Comparison of ENCODE assay signal across 20 cellular contexts in the genomic region with DNA sequence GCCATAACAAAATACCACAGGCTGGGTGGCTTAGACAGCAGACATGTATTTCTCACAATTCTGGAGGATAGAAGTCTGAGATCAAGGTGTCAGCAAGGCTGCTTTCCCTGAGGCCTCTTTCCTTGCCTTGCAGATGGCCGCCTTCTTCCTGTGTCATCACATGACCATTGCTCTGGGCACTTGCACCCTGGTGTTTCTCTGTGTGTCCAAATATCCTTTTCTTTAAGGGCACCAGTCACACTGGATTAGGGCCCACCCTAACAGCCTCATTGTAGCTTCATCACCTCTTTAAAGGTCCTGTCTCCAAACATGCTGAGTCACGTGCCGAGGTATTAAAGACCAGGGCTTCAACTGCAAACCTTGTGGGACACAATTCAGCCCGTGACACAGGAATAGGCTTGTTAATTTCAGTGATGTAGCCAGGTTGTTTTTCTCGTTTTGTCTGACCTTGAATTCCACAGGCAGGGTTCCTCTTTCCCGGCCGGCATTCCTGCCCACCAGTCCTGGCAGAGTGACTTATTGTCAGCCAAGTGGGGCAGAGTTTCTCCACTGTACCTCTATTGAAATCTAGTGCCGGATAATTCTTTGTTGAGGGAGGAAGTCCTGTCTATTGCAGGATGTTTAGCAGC.
DNase-seq lines count a peak whose midpoint lies in the region; ATAC-seq, FAIRE-seq and TF ChIP-seq lines count a peak whose summit lies in the region.
"Had no signal": no experiment of that assay in that cellular context is flagged by ENCODE, and none has a peak within 500 bp of the region (broad histone marks: within the 10 kb centered on the region; RNA-seq: fewer than 3 reads in every experiment).

No MANE protein-coding gene starts in this region.

- DNase-seq in breast epithelium (ENCODE audit: low spot score in 2 of 2) (peak in 1 of 2 donors; percentile 78), MCF 10A (ENCODE audit: unreplicated experiment) (no peak), K562 (ENCODE audit: extremely low read depth in 1 of 4, low spot score in 3 of 4) (peak in 1 of 4 experiments; percentile 17), left ventricle myocardium inferior (no peak), ureter (ENCODE audit: low spot score) (peak; percentile 42), NCI-H1436 (lab: John Stamatoyannopoulos, UW) (no peak)
- DNase-seq in naive thymus-derived CD8-positive, alpha-beta T cell, result no peak
- DNase-seq: C1 segment of cervical spinal cord; EL; KBM-7; NCI-H1048; NCI-H2107; NCI-H226; NCI-H69; NK-92 treated with Interleukin-12 subunit alpha and Interleukin-12 subunit beta, amount 100 ng/mL, for 24 hours; OCI-M1 had no signal

- H3K27me3 Mint-ChIP-seq in MCF 10A (ENCODE audit: insufficient read depth, unreplicated experiment), result peaks cover 77% of the 10 kb centered on the region
- H3K27me3 Mint-ChIP-seq in naive thymus-derived CD8-positive, alpha-beta T cell, result no peaks in the 10 kb centered on the region

- POLR2A ChIA-PET in MCF 10A (lab: Yijun Ruan, JAX) (no interaction called here), K562 (lab: Yijun Ruan, JAX) (no interaction called here)
- POLR2A ChIA-PET in naive thymus-derived CD8-positive, alpha-beta T cell (lab: Charles Lee), result no interaction called here

- H4K20me1 ChIP-seq in K562 (replicated peaks; ENCODE audit: control insufficient read depth, insufficient read depth, low read length), result no peaks in the 10 kb centered on the region

- TF ChIP-seq RAD21 in K562 (CRISPR knock-in tag; conservative IDR thresholded peaks at IDR 0.05 in 1 of 2, IDR thresholded peaks at IDR 0.05 in 1 of 2), result no peak

- peak overlapping the region; percentile 28; the same call in 1 of the 2 replicates for H2AFZ ChIP-seq in K562 (ENCODE audit: low read depth, low read length)

- no peak overlapping the region for H3K9ac ChIP-seq in K562 (ENCODE audit: insufficient read depth in 1 of 2, low read depth in 2 of 2, low read length in 2 of 2)

- 13% methylated on average over 8 of the region's 8 CpGs for WGBS in K562 (ENCODE audit: insufficient coverage, low coverage, missing lambda C conversion rate)

- no peaks in the 10 kb centered on the region for H3K79me2 ChIP-seq in K562 (ENCODE audit: control insufficient read depth, insufficient read depth, low read length)

- CTCF ChIA-PET in MCF 10A (lab: Yijun Ruan, JAX), result no interaction called here
- CTCF ChIA-PET in K562 (lab: Yijun Ruan, JAX; ENCODE audit: low intra/inter-chr PET ratio), result no interaction called here

- ATAC-seq in K562 (0 out of 3 replicates have a peak, but pooled peaks have one; percentile 49), GM18505 (IDR thresholded peaks at IDR 0.05; ENCODE audit: unreplicated experiment) (no peak)
- no peak for ATAC-seq in naive thymus-derived CD8-positive, alpha-beta T cell

- no peak overlapping the region for H3K4me2 ChIP-seq in K562 (ENCODE audit: insufficient read depth, low read length)

- peak overlapping the region; percentile 67 to 78 for H3K27ac ChIP-seq in breast epithelium
- H3K27ac ChIP-seq in K562 (ENCODE audit: extremely low read depth, low read depth, low read length), result no peak overlapping the region
- H3K27ac ChIP-seq in left ventricle myocardium inferior (replicated peaks), result peak overlapping the region; percentile 13
- H3K27ac ChIP-seq: SK-N-MC had no signal

- no peak for FAIRE-seq in K562 (lab: Jason Lieb, UNC)
- FAIRE-seq: HTR-8/SVneo had no signal

- BruUV-seq in MCF 10A (replicated peaks; lab: Mats Ljungman, UMichigan) (no TSS peak), K562 (replicated peaks; lab: Mats Ljungman, UMichigan) (no TSS peak)

- TF ChIP-seq CTCF in breast epithelium (IDR thresholded peaks at IDR 0.05), result no peak
- TF ChIP-seq CTCF in MCF 10A (IDR thresholded peaks at IDR 0.05; ENCODE audit: unreplicated experiment), result no peak
- no peak for TF ChIP-seq CTCF in K562 (IDR thresholded peaks at IDR 0.05 in 2 of 3, conservative IDR thresholded peaks at IDR 0.05 in 1 of 3; ENCODE audit: insufficient read depth in 2 of 3, low read depth in 1 of 3, low read length in 3 of 3)
- no peak for TF ChIP-seq CTCF in left ventricle myocardium inferior (IDR thresholded peaks at IDR 0.05; ENCODE audit: borderline replicate concordance)

- intact Hi-C loops in breast epithelium (cut with DNase I; ENCODE audit: low total_unique reads), result no loop called here
- intact Hi-C loops in MCF 10A (cut with micrococcal nuclease), result no loop called here
- intact Hi-C loops in K562 (cut with micrococcal nuclease), result no loop called here
- intact Hi-C loops in left ventricle myocardium inferior (cut with micrococcal nuclease), result loop anchor here (10.0 kb wide), 1 partner anchor 45 kb away; no protein-coding TSS in a partner anchor

- H3K27ac Mint-ChIP-seq in MCF 10A (ENCODE audit: low read depth, unreplicated experiment), result no peak overlapping the region
- no peak overlapping the region for H3K27ac Mint-ChIP-seq in naive thymus-derived CD8-positive, alpha-beta T cell

- H3K9me1 ChIP-seq in K562 (ENCODE audit: control insufficient read depth, insufficient read depth, low read length), result no peaks in the 10 kb centered on the region

- TF ChIP-seq EP300 in K562 (IDR thresholded peaks at IDR 0.05; ENCODE audit: low read length), result no peak

- in situ Hi-C loops in K562 (cut with MboI), result no loop called here

- H3K4me1 Mint-ChIP-seq in MCF 10A (ENCODE audit: insufficient read depth, unreplicated experiment), result no peaks in the 10 kb centered on the region
- peaks cover 0 to 3% (median 0%) of the 10 kb centered on the region in 4 donors for H3K4me1 Mint-ChIP-seq in naive thymus-derived CD8-positive, alpha-beta T cell

- H3K36me3 ChIP-seq in breast epithelium (no peaks in the 10 kb centered on the region), K562 (ENCODE audit: control insufficient read depth, insufficient read depth, low read length) (no peaks in the 10 kb centered on the region), left ventricle myocardium inferior (no peaks in the 10 kb centered on the region)
- H3K36me3 ChIP-seq: HAP-1 had no signal

- H3K36me3 Mint-ChIP-seq in MCF 10A (ENCODE audit: insufficient read depth, unreplicated experiment), result no peaks in the 10 kb centered on the region
- peaks cover 35 to 57% (median 48%) of the 10 kb centered on the region in 3 donors for H3K36me3 Mint-ChIP-seq in naive thymus-derived CD8-positive, alpha-beta T cell

- H3K9me3 Mint-ChIP-seq in MCF 10A (ENCODE audit: unreplicated experiment), result no peaks in the 10 kb centered on the region
- H3K9me3 Mint-ChIP-seq in naive thymus-derived CD8-positive, alpha-beta T cell, result peaks cover 0 to 39% (median 20%) of the 10 kb centered on the region in 9 donors

- no peak for TF ChIP-seq POLR2A in breast epithelium (IDR thresholded peaks at IDR 0.05)
- no peak for TF ChIP-seq POLR2A in K562 (conservative IDR thresholded peaks at IDR 0.05)
- no peak for TF ChIP-seq POLR2A in GM18505 (IDR thresholded peaks at IDR 0.05; ENCODE audit: borderline replicate concordance, extremely low read depth, insufficient read depth, insufficient read length)

- H3K4me3 ChIP-seq in breast epithelium, result no peak overlapping the region
- H3K4me3 ChIP-seq in K562, result no peak overlapping the region
- H3K4me3 ChIP-seq in left ventricle myocardium inferior, result no peak overlapping the region
- H3K4me3 ChIP-seq: HAP-1, SK-N-MC had no signal

- H3K27me3 ChIP-seq in breast epithelium (no peaks in the 10 kb centered on the region), K562 (ENCODE audit: control insufficient read depth in 2 of 2, insufficient read depth in 2 of 2, low read length in 2 of 2) (peaks cover 0 to 4% of the 10 kb centered on the region in 2 experiments; a peak in 3 of 5 replicates), left ventricle myocardium inferior (ENCODE audit: low read depth) (no peaks in the 10 kb centered on the region)

- no peak overlapping the region for H3K4me3 Mint-ChIP-seq in MCF 10A (ENCODE audit: unreplicated experiment)
- H3K4me3 Mint-ChIP-seq in naive thymus-derived CD8-positive, alpha-beta T cell, result no peak overlapping the region

- no peaks in the 10 kb centered on the region for H3K9me3 ChIP-seq in breast epithelium
- H3K9me3 ChIP-seq in K562 (replicated peaks; ENCODE audit: control insufficient read depth, insufficient read depth, low read depth, low read length), result no peaks in the 10 kb centered on the region
- H3K9me3 ChIP-seq in left ventricle myocardium inferior (replicated peaks), result peaks cover 17% of the 10 kb centered on the region
- H3K9me3 ChIP-seq: HAP-1 had no signal

- H3K4me1 ChIP-seq in breast epithelium, result no peaks in the 10 kb centered on the region
- no peaks in the 10 kb centered on the region; a peak in 1 of 5 replicates for H3K4me1 ChIP-seq in K562 (replicated peaks in 1 of 2; ENCODE audit: control insufficient read depth in 2 of 2, insufficient read depth in 2 of 2, low read length in 2 of 2)
- H3K4me1 ChIP-seq in left ventricle myocardium inferior, result peaks cover 14% of the 10 kb centered on the region
- H3K4me1 ChIP-seq: HAP-1 had no signal

TF ChIP-seq in K562, 482 proteins besides CTCF, POLR2A, EP300 and RAD21 (continues in another document):
- TF ChIP-seq SMAD3 (CRISPR knock-in tag; conservative IDR thresholded peaks at IDR 0.05) (no peak), ZNF695 (CRISPR knock-in tag; IDR thresholded peaks at IDR 0.05) (no peak), ARID3A (IDR thresholded peaks at IDR 0.05; ENCODE audit: borderline replicate concordance, low read depth, low read length) (no peak), ZNF133 (CRISPR knock-in tag; IDR thresholded peaks at IDR 0.05) (no peak), E2F6 (IDR thresholded peaks at IDR 0.05; ENCODE audit: borderline replicate concordance in 1 of 2, extremely low read depth in 1 of 2, insufficient read depth in 1 of 2, insufficient read length in 1 of 2, low read depth in 1 of 2, low read length in 1 of 2, poor library complexity in 1 of 2, severe bottlenecking in 1 of 2) (peak in 1 of 2 experiments; percentile 30)
